1 cellular context compared by ENCODE assay signal in genomic region chr5:138725153-138725884, GRCh38.
TF ChIP-seq lines count a peak whose summit lies in the region.

No MANE protein-coding gene starts in this region.

TF ChIP-seq in neural cell, 6 proteins besides CTCF, POLR2A, EP300 and RAD21 (continued from another document):
- TF ChIP-seq REST (IDR thresholded peaks at IDR 0.05; ENCODE audit: borderline replicate concordance): no peak
